9 cellular contexts compared by ENCODE assay signal in genomic region chrX:107429090-107429489, GRCh38. TPM values are rescaled to one million over a fixed set of nuclear protein-coding genes. Genes with fewer than 3 reads are reported as not detected.
A peak's percentile ranks its signal among the peaks of the same experiment; 100 is the strongest.
DNase-seq lines count a peak whose midpoint lies in the region; ATAC-seq and TF ChIP-seq lines count a peak whose summit lies in the region.
"Had no signal": no experiment of that assay in that cellular context is flagged by ENCODE, and none has a peak within 500 bp of the region (broad histone marks: within the 10 kb centered on the region; RNA-seq: fewer than 3 reads in every experiment).

No MANE protein-coding gene starts in this region.

- no peak overlapping the region for H3K4me3 ChIP-seq in GM06990 (replicated peaks; ENCODE audit: low read depth, low read length)
- H3K4me3 ChIP-seq in Peyer's patch, result no peak overlapping the region
- H3K4me3 ChIP-seq in esophagus squamous epithelium, result no peak overlapping the region

- no peaks in the 10 kb centered on the region; the same call in 1 of the 2 replicates for H3K27me3 ChIP-seq in GM06990 (replicated peaks; ENCODE audit: control insufficient read depth, insufficient read depth, low read length)
- H3K27me3 ChIP-seq in Peyer's patch, result no peaks in the 10 kb centered on the region
- no peaks in the 10 kb centered on the region for H3K27me3 ChIP-seq in esophagus squamous epithelium

- 50% methylated on average over 1 to 5 of the region's 6 CpGs for WGBS in esophagus squamous epithelium, 2 donors

- TF ChIP-seq CTCF in 22Rv1 (IDR thresholded peaks at IDR 0.05) (peak; percentile 65), GM06990 (IDR thresholded peaks at IDR 0.05; ENCODE audit: insufficient read depth, low read length, poor library complexity, severe bottlenecking) (peak; percentile 59), Peyer's patch (IDR thresholded peaks at IDR 0.05) (peak in 4 of 6 experiments; percentile 17 to 29 (median 20)), esophagus squamous epithelium (IDR thresholded peaks at IDR 0.05) (peak in 4 of 6 experiments; percentile 6 to 32 (median 19))

- H3K9me3 ChIP-seq in Peyer's patch (no peaks in the 10 kb centered on the region), esophagus squamous epithelium (no peaks in the 10 kb centered on the region)

- H3K4me1 ChIP-seq in Peyer's patch (no peaks in the 10 kb centered on the region), esophagus squamous epithelium (no peaks in the 10 kb centered on the region)

- H3K27ac ChIP-seq in 22Rv1 (no peak overlapping the region), Peyer's patch (no peak overlapping the region), esophagus squamous epithelium (no peak overlapping the region)

- H3K36me3 ChIP-seq in GM06990 (ENCODE audit: control insufficient read depth, insufficient read depth, low read length) (no peaks in the 10 kb centered on the region), Peyer's patch (no peaks in the 10 kb centered on the region), esophagus squamous epithelium (no peaks in the 10 kb centered on the region)

- TF ChIP-seq POLR2A in Peyer's patch (IDR thresholded peaks at IDR 0.05) (no peak), esophagus squamous epithelium (IDR thresholded peaks at IDR 0.05) (no peak)

- intact Hi-C loops in esophagus squamous epithelium (cut with DNase I), result no loop called here

- DNase-seq in GM06990 (ENCODE audit: extremely low read depth, insufficient read length) (no peak), Peyer's patch (no peak), esophagus squamous epithelium (lab: John Stamatoyannopoulos, UW) (no peak), NCI-H1105 (lab: John Stamatoyannopoulos, UW) (no peak)

- ATAC-seq in HG03135 (IDR thresholded peaks at IDR 0.05; ENCODE audit: unreplicated experiment) (no peak), HG03139 (IDR thresholded peaks at IDR 0.05; ENCODE audit: unreplicated experiment) (no peak), HG03025 (IDR thresholded peaks at IDR 0.05; ENCODE audit: low FRiP score, unreplicated experiment) (no peak)

RNA-seq across cellular contexts. Expression of gene FRMPD3, which starts 20.4 kb away (rescaled TPM):
- under 1 TPM in 1 of 4 donors, not detected in 3; 0.27 TPM for total RNA-seq in Peyer's patch
- under 1 TPM in 2 of 4 donors, not detected in 2; 0.19 to 0.62 TPM for total RNA-seq in esophagus squamous epithelium
- total RNA-seq: subcutaneous adipose tissue had no signal
